ENCODE assay signal across 26 cellular contexts in genomic region chr3:117255736-117256135, GRCh38.
"Had no signal": no experiment of that assay in that cellular context is flagged by ENCODE, and none has a peak within 500 bp of the region (broad histone marks: within the 10 kb centered on the region; RNA-seq: fewer than 3 reads in every experiment).

No MANE protein-coding gene starts in this region.

- H3K36me3 ChIP-seq: stomach, suprapubic skin, thoracic aorta, thyroid gland, tibial artery, tibial nerve, transverse colon, upper lobe of left lung, upper lobe of right lung, uterus, vagina had no signal

- H3K27ac ChIP-seq: stomach, suprapubic skin, testis, thoracic aorta, thyroid gland, tibial artery, tibial nerve, transverse colon, upper lobe of left lung, upper lobe of right lung, uterus, vagina had no signal

- H3K4me3 ChIP-seq: stomach, suprapubic skin, testis, thoracic aorta, thyroid gland, tibial artery, tibial nerve, transverse colon, upper lobe of left lung, upper lobe of right lung, uterus, vagina had no signal

- H3K4me1 ChIP-seq: stomach, suprapubic skin, testis, thyroid gland, tibial artery, tibial nerve, transverse colon, upper lobe of left lung, upper lobe of right lung, uterus, vagina had no signal

- ATAC-seq: stimulated activated effector memory CD8-positive, alpha-beta T cell treated with anti-CD3 and anti-CD28 coated beads, Interleukin-12 subunit alpha, Interleukin-12 subunit beta, amount 100 ng/mL, for 72 hours; stimulated activated memory B cell treated with anti-CD40 and anti-IgM and Interleukin-4, amounts not matched to agents 10 μg/mL and 1 μg/mL and 100 μg/mL, for 72 hours; stimulated activated naive B cell treated with anti-CD40 and anti-IgM and Interleukin-4, amounts not matched to agents 10 μg/mL and 1 μg/mL and 100 μg/mL, for 72 hours; stimulated activated naive CD8-positive, alpha-beta T cell treated with anti-CD3 and anti-CD28 coated beads, Interleukin-15, amount 100 ng/mL, for 72 hours; stimulated activated naive CD8-positive, alpha-beta T cell treated with anti-CD3 and anti-CD28 coated beads, Interleukin-15, Interleukin-2, amounts not matched to agents 100 U/mL and 50 U/mL, for 24 hours; upper lobe of right lung had no signal

- DNase-seq: stimulated activated CD4-positive, alpha-beta T cell treated with anti-CD3 and anti-CD28 coated beads, Interleukin-2, amount 100 ng/mL, for 48 hours; stimulated activated CD4-positive, alpha-beta T cell treated with anti-CD3 and anti-CD28 coated beads, Interleukin-4, amount 100 ng/mL, for 1 hour; stimulated activated CD4-positive, alpha-beta T cell treated with anti-CD3 and anti-CD28 coated beads, Interleukin-4, amount 100 ng/mL, for 24 hours; stimulated activated CD4-positive, alpha-beta T cell treated with anti-CD3 and anti-CD28 coated beads, Interleukin-4, amount 100 ng/mL, for 4 hours; stimulated activated CD8-positive, alpha-beta memory T cell treated with anti-CD3 and anti-CD28 coated beads, Interleukin-4, amount 100 ng/mL, for 48 hours; stimulated activated naive B cell treated with anti-CD40 and anti-IgM and Interleukin-4, amounts not matched to agents 10 μg/mL and 1 μg/mL and 100 μg/mL, for 72 hours; stimulated activated naive CD4-positive, alpha-beta T cell; stimulated activated naive CD4-positive, alpha-beta T cell treated with Interleukin-2 at 50 U/mL for 16 hours; stimulated activated naive CD8-positive, alpha-beta T cell treated with anti-CD3 and anti-CD28 coated beads, Interleukin-15, amount 100 ng/mL, for 72 hours; stimulated activated naive CD8-positive, alpha-beta T cell treated with anti-CD3 and anti-CD28 coated beads, Interleukin-15, Interleukin-2, amounts not matched to agents 100 U/mL and 50 U/mL, for 24 hours; stomach; substantia nigra; testis; thyroid gland; tibial artery; transverse colon; upper lobe of left lung; upper lobe of right lung; uterus had no signal

- H3K9me3 ChIP-seq: stomach, suprapubic skin, testis, thoracic aorta, thyroid gland, tibial artery, tibial nerve, transverse colon, upper lobe of left lung, upper lobe of right lung, uterus, vagina had no signal

- FAIRE-seq: urothelium cell line had no signal

- H3K27me3 ChIP-seq: stomach, suprapubic skin, testis, thyroid gland, tibial artery, tibial nerve, transverse colon, upper lobe of left lung, upper lobe of right lung, uterus, vagina had no signal
